In genomic region chr9:111952559-111952958, GRCh38 we compare ENCODE assay signal across 13 cellular contexts. TPM values are rescaled to one million over a fixed set of nuclear protein-coding genes. Genes with fewer than 3 reads are reported as not detected.
DNase-seq lines count a peak whose midpoint lies in the region; ATAC-seq and FAIRE-seq lines count a peak whose summit lies in the region.
"Had no signal": no experiment of that assay in that cellular context is flagged by ENCODE, and none has a peak within 500 bp of the region (broad histone marks: within the 10 kb centered on the region; RNA-seq: fewer than 3 reads in every experiment).

No MANE protein-coding gene starts in this region.

- ATAC-seq in HG02759 (IDR thresholded peaks at IDR 0.05; ENCODE audit: unreplicated experiment) (no peak), GM19463 (IDR thresholded peaks at IDR 0.05; ENCODE audit: unreplicated experiment) (no peak)

- peak; percentile 95 for DNase-seq in Daoy (ENCODE audit: low read depth)
- peak; percentile 99 for DNase-seq in RCC 7860 (ENCODE audit: low spot score)
- DNase-seq in dermis blood vessel endothelial cell, result peak; percentile 78
- DNase-seq in myocyte (ENCODE audit: low read depth), result peak; percentile 73
- no peak for DNase-seq in GOT3 (lab: John Stamatoyannopoulos, UW)
- DNase-seq in activated CD4-positive, alpha-beta T cell treated with anti-CD3 and anti-CD28 coated beads, Interleukin-2, amount 50 U/mL, for 1 hour, result no peak
- DNase-seq: activated CD8-positive, alpha-beta memory T cell treated with anti-CD3 and anti-CD28 coated beads for 24 hours; kidney; NCI-H1092; NCI-H345; psoas muscle had no signal

- FAIRE-seq in RCC 7860 (lab: Jason Lieb, UNC), result peak; percentile 93
- FAIRE-seq: kidney had no signal

RNA-seq across cellular contexts. Expression of gene UGCG, which starts 55.9 kb away (rescaled TPM):
- total RNA-seq in Daoy (2014; rRNA removed; shearing (Covaris generic)), result 235 and 250 TPM in 2 replicates
- total RNA-seq in dermis blood vessel endothelial cell (63.8 and 112 TPM in 2 replicates), myocyte (89.8 and 124 TPM in 2 replicates)
- polyA plus RNA-seq in myocyte (2012), result 24.4 TPM

Comparison
In these comparisons a context has a peak if more than half of its experiments do, and no peak if none do; other contexts are left out.
1. DNase-seq: peak in Daoy (single experiment), RCC 7860 (single experiment), dermis blood vessel endothelial cell (single experiment) and myocyte (single experiment); none in GOT3 (single experiment) and activated CD4-positive, alpha-beta T cell treated with anti-CD3 and anti-CD28 coated beads, Interleukin-2, amount 50 U/mL, for 1 hour (single experiment).